ENCODE assay signal across 8 cellular contexts in the genomic region with DNA sequence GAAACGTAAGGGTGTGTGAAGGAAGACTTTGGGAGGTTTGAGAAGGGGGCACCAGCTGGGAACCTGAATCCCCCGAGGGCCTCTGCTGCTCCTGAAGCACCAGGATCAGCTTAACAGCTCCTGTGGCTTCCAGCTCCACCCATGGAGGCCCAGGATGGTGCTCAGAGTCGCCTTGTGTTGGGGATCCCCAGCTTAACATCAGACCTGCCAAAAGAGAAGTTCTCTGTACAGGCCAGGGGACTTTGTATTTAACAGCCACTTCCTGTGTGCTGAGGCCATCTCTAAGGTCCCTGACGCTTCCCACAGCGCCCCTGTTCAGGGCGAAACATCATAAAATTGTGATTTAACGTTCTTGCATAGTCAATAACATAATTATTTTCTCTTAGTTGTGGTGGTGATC.
DNase-seq lines count a peak whose midpoint lies in the region; ATAC-seq, FAIRE-seq and TF ChIP-seq lines count a peak whose summit lies in the region.

No MANE protein-coding gene starts in this region.

- TF ChIP-seq POLR2A in body of pancreas (IDR thresholded peaks at IDR 0.05), result no peak

- peak in 1 of 7 experiments; percentile 44 for DNase-seq in CD8-positive, alpha-beta T cell
- DNase-seq in body of pancreas, result no peak
- DNase-seq in stimulated activated CD4-positive, alpha-beta T cell treated with anti-CD3 and anti-CD28 coated beads, Interleukin-4, amount 100 ng/mL, for 1 hour, result no peak
- DNase-seq in globus pallidus (ENCODE audit: low spot score), result no peak
- no peak for DNase-seq in GM19239 (ENCODE audit: insufficient read length, low spot score)
- DNase-seq in medulla oblongata (ENCODE audit: extremely low spot score), result no peak

- WGBS in body of pancreas, 2 donors, result 71 to 81% methylated on average over 7 of the region's 7 CpGs

- H3K4me3 ChIP-seq in CD8-positive, alpha-beta T cell (ENCODE audit: low read depth, low read length), result no peak overlapping the region
- H3K4me3 ChIP-seq in body of pancreas, result no peak overlapping the region

- H3K9me3 ChIP-seq in CD8-positive, alpha-beta T cell (ENCODE audit: low read length), result peaks cover 2% of the 10 kb centered on the region
- H3K9me3 ChIP-seq in body of pancreas, result no peaks in the 10 kb centered on the region

- no peaks in the 10 kb centered on the region for H3K27me3 ChIP-seq in CD8-positive, alpha-beta T cell (ENCODE audit: insufficient read depth, low read length)
- H3K27me3 ChIP-seq in body of pancreas, result no peaks in the 10 kb centered on the region

- no peak for TF ChIP-seq CTCF in CD8-positive, alpha-beta T cell (IDR thresholded peaks at IDR 0.05)
- no peak for TF ChIP-seq CTCF in body of pancreas (IDR thresholded peaks at IDR 0.05)

- no peaks in the 10 kb centered on the region for H3K27me3 Mint-ChIP-seq in CD8-positive, alpha-beta T cell (ENCODE audit: low read depth)

- peaks cover 7% of the 10 kb centered on the region for H3K9me3 Mint-ChIP-seq in CD8-positive, alpha-beta T cell

- ATAC-seq in CD8-positive, alpha-beta T cell, result peak; percentile 80
- ATAC-seq in GM19372 (IDR thresholded peaks at IDR 0.05; ENCODE audit: low read depth, unreplicated experiment) (peak; percentile 91), HG03135 (IDR thresholded peaks at IDR 0.05; ENCODE audit: unreplicated experiment) (peak; percentile 67), body of pancreas (peak; percentile 35)

- peaks cover 14% of the 10 kb centered on the region for H3K36me3 ChIP-seq in CD8-positive, alpha-beta T cell (ENCODE audit: insufficient read depth, low read length)
- H3K36me3 ChIP-seq in body of pancreas (replicated peaks in 1 of 2; ENCODE audit: insufficient read depth in 1 of 2, low read depth in 2 of 2), result no peaks in the 10 kb centered on the region

- peaks cover 81% of the 10 kb centered on the region for H3K4me1 Mint-ChIP-seq in CD8-positive, alpha-beta T cell (ENCODE audit: low read depth)

- CTCF ChIA-PET in CD8-positive, alpha-beta T cell (lab: Charles Lee), result interaction anchor here (0.5 to 1.6 kb wide), 2 partner anchors 247 to 440 kb away, joined by 3 to 4 read pairs; no protein-coding TSS in a partner anchor

- POLR2A ChIA-PET in CD8-positive, alpha-beta T cell (lab: Charles Lee), result interaction anchor here (0.5 to 1.6 kb wide), 5 partner anchors 9 to 338 kb away, joined by 3 to 8 read pairs (median 5); no protein-coding TSS in a partner anchor

- intact Hi-C loops in CD8-positive, alpha-beta T cell (cut with DNase I, micrococcal nuclease), result no loop called here
- intact Hi-C loops in body of pancreas (cut with DNase I), result no loop called here

- FAIRE-seq in GM19239 (lab: Jason Lieb, UNC), result no peak

- H3K4me1 ChIP-seq in CD8-positive, alpha-beta T cell (ENCODE audit: insufficient read depth, low read length), result peaks cover 74% of the 10 kb centered on the region
- peaks cover 17% of the 10 kb centered on the region for H3K4me1 ChIP-seq in body of pancreas

- H3K36me3 Mint-ChIP-seq in CD8-positive, alpha-beta T cell, result peaks cover 67% of the 10 kb centered on the region

- H3K4me3 Mint-ChIP-seq in CD8-positive, alpha-beta T cell, result peak overlapping the region; percentile 37

- peak overlapping the region; percentile 91 for H3K27ac Mint-ChIP-seq in CD8-positive, alpha-beta T cell

- H3K27ac ChIP-seq in CD8-positive, alpha-beta T cell (ENCODE audit: low read depth, low read length), result peak overlapping the region; percentile 17
- peak overlapping the region in 2 of 4 donors; percentile 25 to 43 for H3K27ac ChIP-seq in body of pancreas

Comparison
In these comparisons a context has a peak if more than half of its experiments do, and no peak if none do; other contexts are left out.
1. ATAC-seq: peak in every context shown above with its lines; median percentile 91 in GM19372; 80 in CD8-positive, alpha-beta T cell; 67 in HG03135; 35 in body of pancreas.